20 cellular contexts compared by ENCODE assay signal in the genomic region with DNA sequence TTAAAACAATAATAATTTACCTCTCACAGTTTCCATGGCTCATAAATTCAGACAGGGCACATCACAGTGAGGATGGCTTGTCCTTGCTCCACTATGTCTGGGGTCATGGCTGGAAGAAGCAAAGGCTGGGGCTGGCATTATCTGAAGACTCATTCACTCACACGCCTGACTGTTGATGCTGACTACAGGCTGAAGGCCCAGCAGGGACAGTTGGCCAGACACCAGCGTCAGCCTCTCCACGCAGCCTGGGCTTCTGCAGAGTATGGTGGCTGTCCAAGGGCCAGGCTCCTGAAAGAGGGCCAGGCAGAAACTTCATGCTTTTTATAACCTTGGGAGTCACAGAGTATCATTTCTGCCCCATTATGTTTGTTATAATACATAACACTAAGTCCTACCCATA.
"Had no signal": no experiment of that assay in that cellular context is flagged by ENCODE, and none has a peak within 500 bp of the region (broad histone marks: within the 10 kb centered on the region; RNA-seq: fewer than 3 reads in every experiment).

No MANE protein-coding gene starts in this region.

- H3K9me3 ChIP-seq: left lung, ovary, spleen, thoracic aorta, upper lobe of left lung had no signal

- H3K27me3 ChIP-seq: dorsolateral prefrontal cortex, left lung, neural progenitor cell, ovary, spleen, upper lobe of left lung had no signal

- H3K4me1 ChIP-seq: neural progenitor cell had no signal

- ATAC-seq: activated CD8-positive, alpha-beta T cell treated with anti-CD3 and anti-CD28 coated beads for 36 hours; activated T-cell treated with anti-CD3 and anti-CD28 coated beads, Interleukin-2, amount 50 U/mL, for 72 hours; left lung; naive thymus-derived CD4-positive, alpha-beta T cell; SK-N-SH treated with all-trans-retinoic acid at 6 μM for 48 hours; stimulated activated memory B cell treated with anti-CD40 and anti-IgM and Interleukin-4, amounts not matched to agents 10 μg/mL and 1 μg/mL and 100 μg/mL, for 72 hours had no signal

- H3K27ac ChIP-seq: left lung, neural progenitor cell, ovary, thoracic aorta had no signal

- H3K4me3 ChIP-seq: dorsolateral prefrontal cortex, left lung, neural progenitor cell, ovary, spleen, thoracic aorta, upper lobe of left lung had no signal

- DNase-seq: activated CD4-positive, alpha-beta T cell treated with anti-CD3 and anti-CD28 coated beads for 48 hours; activated CD4-positive, CD25-positive, alpha-beta regulatory T cell; activated CD8-positive, alpha-beta T cell treated with anti-CD3 and anti-CD28 coated beads for 36 hours; activated gamma-delta T cell; activated T-cell treated with anti-CD3 and anti-CD28 coated beads, Interleukin-2, amount 50 U/mL, for 72 hours; dorsolateral prefrontal cortex; foreskin fibroblast; left lung; mesenchymal stem cell; naive thymus-derived CD4-positive, alpha-beta T cell; ovary; spleen; stimulated activated CD4-positive, alpha-beta T cell treated with anti-CD3 and anti-CD28 coated beads, Interleukin-4, amount 100 ng/mL, for 4 hours; T-cell; T-helper 9 cell; upper lobe of left lung had no signal
